In genomic region chr22:20550851-20551744, GRCh38 we compare ENCODE assay signal across 9 cellular contexts. TPM values are rescaled to one million over a fixed set of nuclear protein-coding genes. Genes with fewer than 3 reads are reported as not detected.
DNase-seq lines count a peak whose midpoint lies in the region; ATAC-seq and TF ChIP-seq lines count a peak whose summit lies in the region.
"Had no signal": no experiment of that assay in that cellular context is flagged by ENCODE, and none has a peak within 500 bp of the region (broad histone marks: within the 10 kb centered on the region; RNA-seq: fewer than 3 reads in every experiment).

No MANE protein-coding gene starts in this region.

- H3K27ac Mint-ChIP-seq in activated naive CD4-positive, alpha-beta T cell treated with anti-CD3 and anti-CD28 coated beads, Interleukin-2, amount 50 U/mL, for 72 hours: peak overlapping the region; percentile 98

- H3K9ac ChIP-seq in HUES6 (ENCODE audit: low read length): peak overlapping the region; percentile 39

- peak overlapping the region; percentile 18; the same call in 1 of the 2 replicates for H3K27ac ChIP-seq in HUES6 (ENCODE audit: low read depth, low read length)
- H3K27ac ChIP-seq in cardiac muscle cell: peak overlapping the region; percentile 82
- H3K27ac ChIP-seq: HL-60 had no signal

- no peak overlapping the region; the same call in 1 of the 2 replicates for H3K4me3 ChIP-seq in HUES6 (ENCODE audit: low read depth, low read length)
- no peak overlapping the region for H3K4me3 ChIP-seq in cardiac muscle cell

- H3K36me3 ChIP-seq in HUES6 (ENCODE audit: control insufficient read depth, insufficient read depth, low read length) (peaks cover 42% of the 10 kb centered on the region), cardiac muscle cell (peaks cover 3% of the 10 kb centered on the region)

- H3K27me3 ChIP-seq in HUES6 (ENCODE audit: control insufficient read depth, insufficient read depth, low read length): no peaks in the 10 kb centered on the region
- H3K27me3 ChIP-seq in cardiac muscle cell: no peaks in the 10 kb centered on the region

- H3K9me3 ChIP-seq in HUES6 (ENCODE audit: control insufficient read depth, insufficient read depth, low read depth, low read length): no peaks in the 10 kb centered on the region
- no peaks in the 10 kb centered on the region for H3K9me3 ChIP-seq in cardiac muscle cell (ENCODE audit: low read depth)

- TF ChIP-seq CTCF in cardiac muscle cell (IDR thresholded peaks at IDR 0.05; ENCODE audit: low read depth, low read length): no peak

- H3K4me1 ChIP-seq in HUES6 (ENCODE audit: control insufficient read depth, insufficient read depth, low read length): peaks cover 34% of the 10 kb centered on the region
- H3K4me1 ChIP-seq in cardiac muscle cell (ENCODE audit: low read depth): peaks cover 38% of the 10 kb centered on the region

- ATAC-seq in activated naive CD4-positive, alpha-beta T cell treated with anti-CD3 and anti-CD28 coated beads, Interleukin-2, amount 50 U/mL, for 72 hours: peak; percentile 77 to 80
- ATAC-seq in HG03439 (IDR thresholded peaks at IDR 0.05; ENCODE audit: unreplicated experiment) (no peak), HG03571 (IDR thresholded peaks at IDR 0.05; ENCODE audit: unreplicated experiment) (no peak)

- H3K36me3 Mint-ChIP-seq in activated naive CD4-positive, alpha-beta T cell treated with anti-CD3 and anti-CD28 coated beads, Interleukin-2, amount 50 U/mL, for 72 hours: peaks cover 13 to 33% of the 10 kb centered on the region in 2 donors

- no peaks in the 10 kb centered on the region for H3K9me3 Mint-ChIP-seq in activated naive CD4-positive, alpha-beta T cell treated with anti-CD3 and anti-CD28 coated beads, Interleukin-2, amount 50 U/mL, for 72 hours

- DNase-seq in activated naive CD4-positive, alpha-beta T cell treated with anti-CD3 and anti-CD28 coated beads, Interleukin-2, amount 50 U/mL, for 72 hours (ENCODE audit: low spot score in 2 of 2): peak; percentile 58 to 77
- DNase-seq in cardiac muscle cell (ENCODE audit: low read depth in 1 of 2, low spot score in 1 of 2) (peak; percentile 61 to 74), putamen (ENCODE audit: low spot score) (peak; percentile 46), NCI-H1436 treated with DMSO at 0.1 percent for 48 hours (lab: John Stamatoyannopoulos, UW) (no peak), NCI-H1105 treated with DMSO at 0.1 percent for 48 hours (lab: John Stamatoyannopoulos, UW) (no peak)

RNA-seq across cellular contexts. Expression of gene MED15, which starts 43.7 kb away (rescaled TPM):
- total RNA-seq in activated naive CD4-positive, alpha-beta T cell treated with anti-CD3 and anti-CD28 coated beads, Interleukin-2, amount 50 U/mL, for 72 hours: 100 to 1,000 TPM in 1 of 2 donors, 10 to 100 TPM in 1; 88.9 to 137 TPM
- 41.9 and 45.1 TPM in 2 replicates for total RNA-seq in cardiac muscle cell
- polyA plus RNA-seq in cardiac muscle cell: 45.3 and 59.5 TPM in 2 replicates

RNA-seq across cellular contexts. Expression of gene KLHL22, which starts 55.5 kb away (rescaled TPM):
- total RNA-seq in activated naive CD4-positive, alpha-beta T cell treated with anti-CD3 and anti-CD28 coated beads, Interleukin-2, amount 50 U/mL, for 72 hours: 10 to 100 TPM; 18.0 to 20.2 TPM
- 53.3 and 55.0 TPM in 2 replicates for total RNA-seq in cardiac muscle cell
- polyA plus RNA-seq in cardiac muscle cell: 31.9 and 33.8 TPM in 2 replicates

Comparison
In these comparisons a context has a peak if more than half of its experiments do, and no peak if none do; other contexts are left out.
1. ATAC-seq: peak in activated naive CD4-positive, alpha-beta T cell treated with anti-CD3 and anti-CD28 coated beads, Interleukin-2, amount 50 U/mL, for 72 hours (2 of 2); none in HG03439 (single experiment) and HG03571 (single experiment).
2. DNase-seq: peak in activated naive CD4-positive, alpha-beta T cell treated with anti-CD3 and anti-CD28 coated beads, Interleukin-2, amount 50 U/mL, for 72 hours (2 of 2), cardiac muscle cell (2 of 2) and putamen (single experiment); none in NCI-H1436 treated with DMSO at 0.1 percent for 48 hours (single experiment) and NCI-H1105 treated with DMSO at 0.1 percent for 48 hours (single experiment).